In genomic region chr11:117225553-117226170, GRCh38 we compare ENCODE assay signal across 11 cellular contexts.
"Had no signal": no experiment of that assay in that cellular context is flagged by ENCODE, and none has a peak within 500 bp of the region (broad histone marks: within the 10 kb centered on the region; RNA-seq: fewer than 3 reads in every experiment).

No MANE protein-coding gene starts in this region.

- H3K4me2 ChIP-seq: hepatocyte, neural progenitor cell, smooth muscle cell had no signal

- H3K4me3 ChIP-seq: adrenal gland, breast epithelium, hepatocyte, neural progenitor cell, psoas muscle, smooth muscle cell, thoracic aorta had no signal

- H3K27ac ChIP-seq: breast epithelium, neural progenitor cell, psoas muscle had no signal

- H3K9me3 Mint-ChIP-seq: activated CD4-positive, alpha-beta memory T cell treated with anti-CD3 and anti-CD28 coated beads, Interleukin-2, amount 10 ng/mL, durations not matched to agents 7 days and 5 days; activated naive CD4-positive, alpha-beta T cell treated with anti-CD3 and anti-CD28 coated beads, Interleukin-2, amount 50 U/mL, for 24 hours; activated T-cell treated with anti-CD3 and anti-CD28 coated beads, Interleukin-2, amount 50 U/mL, for 24 hours; activated T-helper 2 cell treated with anti-CD3 and anti-CD28 coated beads, Interferon-gamma antibody, Interleukin-2, Interleukin-4, amounts not matched to agents 10 μg/mL and 5 μg/mL and 100 μg/mL, durations not matched to agents 14 hours and 24 hours and 36 hours; neural progenitor cell had no signal

- H3K4me1 ChIP-seq: neural progenitor cell had no signal

- H3K27me3 ChIP-seq: adrenal gland, breast epithelium, hepatocyte, neural progenitor cell had no signal

- H3K27me3 Mint-ChIP-seq: activated CD4-positive, alpha-beta memory T cell treated with anti-CD3 and anti-CD28 coated beads, Interleukin-2, amount 10 ng/mL, durations not matched to agents 7 days and 5 days; activated naive CD4-positive, alpha-beta T cell treated with anti-CD3 and anti-CD28 coated beads, Interleukin-2, amount 50 U/mL, for 24 hours; activated T-cell treated with anti-CD3 and anti-CD28 coated beads, Interleukin-2, amount 50 U/mL, for 24 hours had no signal

- H3K27ac Mint-ChIP-seq: activated T-helper 2 cell treated with anti-CD3 and anti-CD28 coated beads, Interferon-gamma antibody, Interleukin-2, Interleukin-4, amounts not matched to agents 10 μg/mL and 5 μg/mL and 100 μg/mL, durations not matched to agents 14 hours and 24 hours and 36 hours; neural progenitor cell had no signal

- H3K9me3 ChIP-seq: adrenal gland, breast epithelium, psoas muscle, thoracic aorta had no signal

- H3K36me3 ChIP-seq: breast epithelium, neural progenitor cell had no signal

- DNase-seq: activated T-cell treated with anti-CD3 and anti-CD28 coated beads, Interleukin-2, amount 50 U/mL, for 24 hours; psoas muscle had no signal

- H3K4me3 Mint-ChIP-seq: activated CD4-positive, alpha-beta memory T cell treated with anti-CD3 and anti-CD28 coated beads, Interleukin-2, amount 10 ng/mL, durations not matched to agents 7 days and 5 days; activated T-cell treated with anti-CD3 and anti-CD28 coated beads, Interleukin-2, amount 50 U/mL, for 24 hours; neural progenitor cell had no signal

- H2AFZ ChIP-seq: hepatocyte, neural progenitor cell had no signal
